In genomic region chr14:55124774-55125372, GRCh38 we compare ENCODE assay signal across 20 cellular contexts. TPM values are rescaled to one million over a fixed set of nuclear protein-coding genes. Genes with fewer than 3 reads are reported as not detected.
DNase-seq lines count a peak whose midpoint lies in the region; ATAC-seq and TF ChIP-seq lines count a peak whose summit lies in the region.
"Had no signal": no experiment of that assay in that cellular context is flagged by ENCODE, and none has a peak within 500 bp of the region (broad histone marks: within the 10 kb centered on the region; RNA-seq: fewer than 3 reads in every experiment).

No MANE protein-coding gene starts in this region.

- H3K9ac ChIP-seq in duodenal mucosa (ENCODE audit: low read depth in 1 of 2, low read length in 2 of 2): peak overlapping the region; percentile 12 to 21
- H3K9ac ChIP-seq in neural progenitor cell: no peak overlapping the region

- H3K27ac Mint-ChIP-seq in Calu3 (ENCODE audit: unreplicated experiment): peak overlapping the region; percentile 93
- H3K27ac Mint-ChIP-seq in natural killer cell: peak overlapping the region; percentile 58 to 82
- H3K27ac Mint-ChIP-seq in neural progenitor cell: no peak overlapping the region
- H3K27ac Mint-ChIP-seq: stimulated activated effector memory CD8-positive, alpha-beta T cell treated with anti-CD3 and anti-CD28 coated beads, Interleukin-12 subunit alpha, Interleukin-12 subunit beta, amount 100 ng/mL, for 72 hours had no signal

- H3F3A ChIP-seq in neural progenitor cell (ENCODE audit: low read depth): peaks cover 17% of the 10 kb centered on the region

- H3K4me1 ChIP-seq in duodenal mucosa (ENCODE audit: control insufficient read depth in 1 of 2, insufficient read depth in 2 of 2, low read length in 2 of 2) (peaks cover 69 to 76% of the 10 kb centered on the region in 2 donors), neural progenitor cell (peaks cover 29% of the 10 kb centered on the region)

- DNase-seq in AG04450 (ENCODE audit: low read depth, low spot score) (no peak), Calu3 (no peak), natural killer cell (no peak), iPS-NIHi7 (ENCODE audit: extremely low spot score) (no peak), NCI-H2196 (lab: John Stamatoyannopoulos, UW; ENCODE audit: unreplicated experiment) (no peak), neural progenitor cell (ENCODE audit: low spot score) (no peak)
- DNase-seq: activated CD4-positive, CD25-positive, alpha-beta regulatory T cell; activated CD8-positive, alpha-beta memory T cell treated with anti-CD3 and anti-CD28 coated beads for 24 hours; activated naive CD4-positive, alpha-beta T cell treated with anti-CD3 and anti-CD28 coated beads, Interleukin-2, amount 50 U/mL, for 16 hours; activated T-cell treated with anti-CD3 and anti-CD28 coated beads, Interleukin-2, amount 50 U/mL, for 48 hours; DMS79; midbrain; NCI-H1694; NCI-H2171; psoas muscle; stimulated activated CD4-positive, alpha-beta T cell treated with anti-CD3 and anti-CD28 coated beads, Interleukin-2, amount 100 ng/mL, for 24 hours had no signal

- POLR2A ChIA-PET in AG04450 (lab: Yijun Ruan, JAX): interaction anchor here (1.2 kb wide), 1 partner anchor 17 kb away, joined by 3 read pairs; no protein-coding TSS in a partner anchor

- no peak overlapping the region for H3K4me2 ChIP-seq in neural progenitor cell

- H2AFZ ChIP-seq in neural progenitor cell (replicated peaks): no peak overlapping the region

- H3K4me1 Mint-ChIP-seq in Calu3 (ENCODE audit: low read depth, unreplicated experiment): peaks cover 72% of the 10 kb centered on the region
- peaks cover 39 to 64% of the 10 kb centered on the region in 2 donors for H3K4me1 Mint-ChIP-seq in natural killer cell
- H3K4me1 Mint-ChIP-seq in neural progenitor cell: peaks cover 56% of the 10 kb centered on the region

- H3K27ac ChIP-seq in AG04450 (ENCODE audit: low read depth, low read length) (peak overlapping the region; percentile 11), duodenal mucosa (ENCODE audit: low read depth, low read length) (peak overlapping the region; percentile 20), neural progenitor cell (no peak overlapping the region)
- H3K27ac ChIP-seq: psoas muscle had no signal

- H3K4me3 ChIP-seq in AG04450 (ENCODE audit: low read depth, low read length) (no peak overlapping the region), duodenal mucosa (ENCODE audit: low read depth in 1 of 2, low read length in 2 of 2) (no peak overlapping the region), neural progenitor cell (no peak overlapping the region)
- H3K4me3 ChIP-seq: psoas muscle had no signal

- no peak for ATAC-seq in natural killer cell
- ATAC-seq in HG03025 (IDR thresholded peaks at IDR 0.05; ENCODE audit: low FRiP score, unreplicated experiment): no peak
- ATAC-seq: psoas muscle had no signal

- H3K79me2 ChIP-seq in neural progenitor cell (ENCODE audit: low read depth): no peaks in the 10 kb centered on the region

- H3K9me3 ChIP-seq in AG04450 (ENCODE audit: control insufficient read depth, insufficient read depth, low read length) (no peaks in the 10 kb centered on the region; the same call in 1 of the 2 replicates), duodenal mucosa (ENCODE audit: control insufficient read depth in 1 of 2, low read length in 2 of 2) (no peaks in the 10 kb centered on the region), neural progenitor cell (ENCODE audit: low read depth) (no peaks in the 10 kb centered on the region)
- H3K9me3 ChIP-seq: psoas muscle had no signal

- H3K27me3 Mint-ChIP-seq in Calu3 (ENCODE audit: unreplicated experiment) (no peaks in the 10 kb centered on the region), natural killer cell (ENCODE audit: low read depth in 2 of 2) (no peaks in the 10 kb centered on the region), neural progenitor cell (ENCODE audit: insufficient read depth, low read depth) (peaks cover 27% of the 10 kb centered on the region)
- H3K27me3 Mint-ChIP-seq: central memory CD8-positive, alpha-beta T cell had no signal

- TF ChIP-seq CTCF in AG04450 (IDR thresholded peaks at IDR 0.05; ENCODE audit: low read depth, low read length) (no peak), Calu3 (IDR thresholded peaks at IDR 0.05; ENCODE audit: unreplicated experiment) (no peak), natural killer cell (IDR thresholded peaks at IDR 0.05) (no peak), neural progenitor cell (IDR thresholded peaks at IDR 0.05) (no peak)

- H3K36me3 ChIP-seq in duodenal mucosa (ENCODE audit: control insufficient read depth in 1 of 2, insufficient read depth in 2 of 2, low read length in 2 of 2) (no peaks in the 10 kb centered on the region), neural progenitor cell (no peaks in the 10 kb centered on the region)

- H3K9me3 Mint-ChIP-seq in Calu3 (ENCODE audit: low read depth, unreplicated experiment) (no peaks in the 10 kb centered on the region), natural killer cell (no peaks in the 10 kb centered on the region), neural progenitor cell (no peaks in the 10 kb centered on the region)
- H3K9me3 Mint-ChIP-seq: central memory CD8-positive, alpha-beta T cell; stimulated activated effector memory CD8-positive, alpha-beta T cell treated with anti-CD3 and anti-CD28 coated beads, Interleukin-12 subunit alpha, Interleukin-12 subunit beta, amount 100 ng/mL, for 72 hours had no signal

- intact Hi-C loops in Calu3 (cut with micrococcal nuclease; ENCODE audit: unreplicated experiment) (no loop called here), natural killer cell (cut with micrococcal nuclease) (loop anchor here (5.0 kb wide), 1 partner anchor 33 kb away; no protein-coding TSS in a partner anchor)

- peaks cover 6% of the 10 kb centered on the region for H4K20me1 ChIP-seq in neural progenitor cell (ENCODE audit: low read depth)

- H3K27me3 ChIP-seq in AG04450 (ENCODE audit: control insufficient read depth, insufficient read depth, low read length) (no peaks in the 10 kb centered on the region), duodenal mucosa (ENCODE audit: control insufficient read depth in 1 of 2, insufficient read depth in 2 of 2, low read length in 2 of 2) (no peaks in the 10 kb centered on the region), neural progenitor cell (peaks cover 35% of the 10 kb centered on the region)

- H3K36me3 Mint-ChIP-seq in Calu3 (ENCODE audit: insufficient read depth, unreplicated experiment) (peaks cover 38% of the 10 kb centered on the region), natural killer cell (no peaks in the 10 kb centered on the region), neural progenitor cell (peaks cover 2% of the 10 kb centered on the region)

- CTCF ChIA-PET in AG04450 (lab: Charles Lee): no interaction called here
- CTCF ChIA-PET in Calu3 (lab: Charles Lee): no interaction called here

- BruUV-seq in Calu3 (replicated peaks; lab: Mats Ljungman, UMichigan): TSS peak; percentile 15

- H3K4me3 Mint-ChIP-seq in Calu3 (ENCODE audit: low read depth, unreplicated experiment) (peak overlapping the region; percentile 37), natural killer cell (peak overlapping the region; percentile 75), neural progenitor cell (no peak overlapping the region)
- H3K4me3 Mint-ChIP-seq: central memory CD8-positive, alpha-beta T cell; stimulated activated effector memory CD8-positive, alpha-beta T cell treated with anti-CD3 and anti-CD28 coated beads, Interleukin-12 subunit alpha, Interleukin-12 subunit beta, amount 100 ng/mL, for 72 hours had no signal

RNA-seq across cellular contexts. Expression of gene LGALS3, which starts 4.2 kb away (rescaled TPM):
- 303 and 383 TPM in 2 replicates for polyA plus RNA-seq in AG04450 (2011; rRNA removed)
- polyA minus RNA-seq in AG04450 (2011; rRNA and poly(A)+ RNA removed): 113 and 122 TPM in 2 replicates
- total RNA-seq in Calu3 (2022) (429 and 672 TPM in 2 replicates), natural killer cell (10 to 100 TPM; 10.8 to 35.7 (median 17.1) TPM), neural progenitor cell (ENCODE audit: low replicate concordance) (0.99 TPM in 1 of 2 replicates, not detected in the other)

Comparison
In these comparisons a context has a peak if more than half of its experiments do, and no peak if none do; other contexts are left out.
1. RNA of gene LGALS3, which starts 4.2 kb away (total RNA-seq): 429 to 672 TPM in Calu3; 10.8 to 35.7 TPM in natural killer cell and 0.99 TPM in neural progenitor cell; every median in the first group is over 10 times any median in the second.